Comparison of ENCODE assay signal across 30 cellular contexts in genomic region chr18:76667603-76668002, GRCh38.
"Had no signal": no experiment of that assay in that cellular context is flagged by ENCODE, and none has a peak within 500 bp of the region (broad histone marks: within the 10 kb centered on the region; RNA-seq: fewer than 3 reads in every experiment).

No MANE protein-coding gene starts in this region.

- H3K27ac ChIP-seq: adrenal gland, body of pancreas, breast epithelium, cardiac muscle cell, colonic mucosa, foreskin keratinocyte, gastrocnemius medialis, heart left ventricle had no signal

- DNase-seq: activated CD4-positive, alpha-beta memory T cell treated with anti-CD3 and anti-CD28 coated beads for 36 hours; activated CD4-positive, alpha-beta T cell treated with anti-CD3 and anti-CD28 coated beads for 36 hours; activated CD4-positive, alpha-beta T cell treated with anti-CD3 and anti-CD28 coated beads, Interleukin-2, amount 10 ng/mL, durations not matched to agents 24 days and 14 days; activated CD4-positive, CD25-positive, alpha-beta regulatory T cell; activated CD4-positive, CD25-positive, alpha-beta regulatory T cell treated with anti-CD3 and anti-CD28 coated beads, Interleukin-2, amount 50 U/mL, for 72 hours; activated CD8-positive, alpha-beta memory T cell treated with anti-CD3 and anti-CD28 coated beads, Interleukin-2, amount 10 ng/mL, durations not matched to agents 7 days and 5 days; activated CD8-positive, alpha-beta memory T cell treated with anti-CD3 and anti-CD28 coated beads, Interleukin-2, amount 50 U/mL, for 4 hours; activated CD8-positive, alpha-beta T cell treated with anti-CD3 and anti-CD28 coated beads, Interleukin-2, amount 10 ng/mL, durations not matched to agents 7 days and 5 days; activated effector memory CD4-positive, alpha-beta T cell treated with anti-CD3 and anti-CD28 coated beads, Interleukin-2, amount 50 U/mL, for 16 hours; activated naive CD4-positive, alpha-beta T cell treated with anti-CD3 and anti-CD28 coated beads for 36 hours; activated naive CD8-positive, alpha-beta T cell treated with anti-CD3 and anti-CD28 coated beads for 36 hours; activated naive CD8-positive, alpha-beta T cell treated with anti-CD3 and anti-CD28 coated beads, Interleukin-2, amount 50 U/mL, for 24 hours; activated T-cell treated with anti-CD3 and anti-CD28 coated beads, Interleukin-2, amount 50 U/mL, for 1 hour; activated T-cell treated with anti-CD3 and anti-CD28 coated beads, Interleukin-2, amount 50 U/mL, for 48 hours; adrenal gland; amygdala; aorta; body of pancreas; central memory CD4-positive, alpha-beta T cell; cerebellar nuclear complex; colonic mucosa; effector CD8-positive, alpha-beta T cell; foreskin keratinocyte; gastrocnemius medialis; glutamatergic neuron; heart left ventricle; T-helper 2 cell had no signal

- H3K9me3 ChIP-seq: adrenal gland, body of pancreas, breast epithelium, colonic mucosa, gastrocnemius medialis, heart left ventricle had no signal

- H3K4me1 ChIP-seq: adrenal gland, body of pancreas, breast epithelium, colonic mucosa, foreskin keratinocyte, gastrocnemius medialis had no signal

- H3K4me3 ChIP-seq: adrenal gland, body of pancreas, breast epithelium, cardiac muscle cell, colonic mucosa, gastrocnemius medialis, heart left ventricle had no signal

- ATAC-seq: activated CD4-positive, alpha-beta T cell treated with anti-CD3 and anti-CD28 coated beads for 36 hours; activated CD8-positive, alpha-beta memory T cell treated with anti-CD3 and anti-CD28 coated beads, Interleukin-2, amount 10 ng/mL, durations not matched to agents 7 days and 5 days; activated CD8-positive, alpha-beta T cell treated with anti-CD3 and anti-CD28 coated beads, Interleukin-2, amount 10 ng/mL, durations not matched to agents 7 days and 5 days; activated naive CD8-positive, alpha-beta T cell treated with anti-CD3 and anti-CD28 coated beads, Interleukin-2, amount 50 U/mL, for 24 hours; body of pancreas; esophagus mucosa; foreskin keratinocyte; gastrocnemius medialis; heart left ventricle had no signal

- H3K36me3 ChIP-seq: adrenal gland, breast epithelium, cardiac muscle cell, colonic mucosa, gastrocnemius medialis, heart left ventricle had no signal

- H3K27me3 ChIP-seq: adrenal gland, body of pancreas, breast epithelium, colonic mucosa, foreskin keratinocyte, gastrocnemius medialis had no signal
